Comparison of ENCODE assay signal across 9 cellular contexts in the genomic region with DNA sequence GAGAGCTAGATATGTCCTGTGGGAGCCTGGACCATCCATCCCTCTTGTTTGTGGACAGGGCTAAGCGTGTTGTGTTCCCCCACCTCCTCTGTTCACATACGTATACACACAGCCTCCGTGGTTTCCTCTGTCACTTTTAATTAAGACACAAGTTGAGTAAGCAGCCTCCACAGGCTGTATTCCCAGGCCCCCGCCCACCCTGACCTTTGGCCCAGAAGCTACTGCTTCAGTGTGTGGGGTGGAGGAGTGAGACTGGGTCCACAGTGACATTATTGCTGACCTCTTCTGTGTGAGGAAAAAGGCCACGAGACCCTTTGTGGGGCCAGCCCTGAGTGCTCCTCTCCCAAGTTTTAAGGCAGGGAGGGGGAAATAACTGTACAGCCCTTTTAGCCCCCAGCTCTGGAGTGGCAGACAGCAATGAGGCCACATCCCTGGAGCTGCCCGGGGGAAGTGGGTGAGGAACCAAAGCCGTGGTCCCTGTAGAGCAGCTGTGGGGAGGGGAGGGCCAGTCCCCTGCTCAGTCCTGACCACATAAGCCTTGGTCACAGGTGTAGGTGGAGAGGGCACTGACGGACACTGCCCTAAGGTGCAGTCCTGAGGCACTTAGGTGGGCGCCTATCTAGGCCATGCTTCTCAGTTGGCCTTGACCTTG. TPM values are rescaled to one million over a fixed set of nuclear protein-coding genes. Genes with fewer than 3 reads are reported as not detected.
DNase-seq lines count a peak whose midpoint lies in the region; ATAC-seq and TF ChIP-seq lines count a peak whose summit lies in the region.
"Had no signal": no experiment of that assay in that cellular context is flagged by ENCODE, and none has a peak within 500 bp of the region (broad histone marks: within the 10 kb centered on the region; RNA-seq: fewer than 3 reads in every experiment).

No MANE protein-coding gene starts in this region.

- TF ChIP-seq CTCF in HFFc6 (IDR thresholded peaks at IDR 0.05) = no peak

- H3K9me3 Mint-ChIP-seq in HFFc6 = no peaks in the 10 kb centered on the region
- H3K9me3 Mint-ChIP-seq in activated T-helper 1 cell treated with anti-CD3 and anti-CD28 coated beads, Interleukin-12 subunit alpha, Interleukin-12 subunit beta, Interleukin-2, Interleukin-4 antibody, amounts not matched to agents 30 ng/mL and 10 ng/mL and 1 ng/mL, durations not matched to agents 14 hours and 24 hours and 36 hours = no peaks in the 10 kb centered on the region
- H3K9me3 Mint-ChIP-seq: naive thymus-derived CD8-positive, alpha-beta T cell had no signal

- peak overlapping the region; percentile 60 for H3K27ac Mint-ChIP-seq in HFFc6
- H3K27ac Mint-ChIP-seq in activated T-helper 1 cell treated with anti-CD3 and anti-CD28 coated beads, Interleukin-12 subunit alpha, Interleukin-12 subunit beta, Interleukin-2, Interleukin-4 antibody, amounts not matched to agents 30 ng/mL and 10 ng/mL and 1 ng/mL, durations not matched to agents 14 hours and 24 hours and 36 hours = no peak overlapping the region

- DNase-seq in A172 (ENCODE audit: low spot score) = peak; percentile 19
- DNase-seq in HFFc6 = no peak
- DNase-seq in activated T-helper 1 cell treated with anti-CD3 and anti-CD28 coated beads, Interleukin-12 subunit alpha, Interleukin-12 subunit beta, Interleukin-2, Interleukin-4 antibody, amounts not matched to agents 30 ng/mL and 10 ng/mL and 1 ng/mL, durations not matched to agents 14 hours and 24 hours and 36 hours (ENCODE audit: low spot score) = no peak
- DNase-seq in anterior cingulate cortex (lab: John Stamatoyannopoulos, UW) = no peak
- DNase-seq in AG08396 (ENCODE audit: low spot score) = no peak
- DNase-seq: naive thymus-derived CD8-positive, alpha-beta T cell; NCI-H774; thyroid gland had no signal

- no peak overlapping the region for H3K4me3 Mint-ChIP-seq in HFFc6
- peak overlapping the region; percentile 41 for H3K4me3 Mint-ChIP-seq in activated T-helper 1 cell treated with anti-CD3 and anti-CD28 coated beads, Interleukin-12 subunit alpha, Interleukin-12 subunit beta, Interleukin-2, Interleukin-4 antibody, amounts not matched to agents 30 ng/mL and 10 ng/mL and 1 ng/mL, durations not matched to agents 14 hours and 24 hours and 36 hours
- H3K4me3 Mint-ChIP-seq: naive thymus-derived CD8-positive, alpha-beta T cell had no signal

- H3K36me3 Mint-ChIP-seq in HFFc6 (ENCODE audit: low read depth) = peaks cover 63% of the 10 kb centered on the region
- peaks cover 62% of the 10 kb centered on the region for H3K36me3 Mint-ChIP-seq in activated T-helper 1 cell treated with anti-CD3 and anti-CD28 coated beads, Interleukin-12 subunit alpha, Interleukin-12 subunit beta, Interleukin-2, Interleukin-4 antibody, amounts not matched to agents 30 ng/mL and 10 ng/mL and 1 ng/mL, durations not matched to agents 14 hours and 24 hours and 36 hours (ENCODE audit: low read depth)

- peaks cover 6% of the 10 kb centered on the region for H3K27me3 Mint-ChIP-seq in HFFc6 (ENCODE audit: insufficient read depth)
- no peaks in the 10 kb centered on the region for H3K27me3 Mint-ChIP-seq in activated T-helper 1 cell treated with anti-CD3 and anti-CD28 coated beads, Interleukin-12 subunit alpha, Interleukin-12 subunit beta, Interleukin-2, Interleukin-4 antibody, amounts not matched to agents 30 ng/mL and 10 ng/mL and 1 ng/mL, durations not matched to agents 14 hours and 24 hours and 36 hours (ENCODE audit: insufficient read depth)
- H3K27me3 Mint-ChIP-seq: naive thymus-derived CD8-positive, alpha-beta T cell had no signal

- intact Hi-C loops in activated T-helper 1 cell treated with anti-CD3 and anti-CD28 coated beads, Interleukin-12 subunit alpha, Interleukin-12 subunit beta, Interleukin-2, Interleukin-4 antibody, amounts not matched to agents 30 ng/mL and 10 ng/mL and 1 ng/mL, durations not matched to agents 14 hours and 24 hours and 36 hours (cut with micrococcal nuclease) = loop anchor here (10.0 kb wide), 3 partner anchors 341 to 611 kb away; a partner anchor contains a TSS

- H3K4me1 Mint-ChIP-seq in HFFc6 (ENCODE audit: low read depth) = peaks cover 75% of the 10 kb centered on the region
- H3K4me1 Mint-ChIP-seq in activated T-helper 1 cell treated with anti-CD3 and anti-CD28 coated beads, Interleukin-12 subunit alpha, Interleukin-12 subunit beta, Interleukin-2, Interleukin-4 antibody, amounts not matched to agents 30 ng/mL and 10 ng/mL and 1 ng/mL, durations not matched to agents 14 hours and 24 hours and 36 hours (ENCODE audit: low read depth) = peaks cover 65% of the 10 kb centered on the region

- ATAC-seq in GM19395 (IDR thresholded peaks at IDR 0.05; ENCODE audit: unreplicated experiment) = no peak
- ATAC-seq: naive thymus-derived CD8-positive, alpha-beta T cell had no signal

RNA-seq across cellular contexts. Expression of a gene that starts 4.4 kb away (rescaled TPM):
- 101 and 103 TPM in 2 replicates for total RNA-seq in A172 (2014; rRNA removed; shearing (Covaris generic))
- total RNA-seq in HFFc6 (2021; fragmentation: NEBNext Ultra II Directional; extraction: Animal tissue kit (Norgen Biotek cat#: 25700)) = 100 to 1,000 TPM; 137 to 185 (median 160) TPM
- 81.8 and 85.7 TPM in 2 replicates for total RNA-seq in activated T-helper 1 cell treated with anti-CD3 and anti-CD28 coated beads, Interleukin-12 subunit alpha, Interleukin-12 subunit beta, Interleukin-2, Interleukin-4 antibody, amounts not matched to agents 30 ng/mL and 10 ng/mL and 1 ng/mL, durations not matched to agents 14 hours and 24 hours and 36 hours

RNA-seq across cellular contexts. Expression of a gene that starts 4.6 kb away (rescaled TPM):
- total RNA-seq in A172 (2014; rRNA removed; shearing (Covaris generic)) = 190 and 245 TPM in 2 replicates
- 100 to 1,000 TPM in 5 of 6 experiments, 10 to 100 TPM in 1; 87.0 to 221 (median 183) TPM for total RNA-seq in HFFc6 (2021; fragmentation: NEBNext Ultra II Directional; extraction: Animal tissue kit (Norgen Biotek cat#: 25700))
- total RNA-seq in activated T-helper 1 cell treated with anti-CD3 and anti-CD28 coated beads, Interleukin-12 subunit alpha, Interleukin-12 subunit beta, Interleukin-2, Interleukin-4 antibody, amounts not matched to agents 30 ng/mL and 10 ng/mL and 1 ng/mL, durations not matched to agents 14 hours and 24 hours and 36 hours = 82.9 and 91.8 TPM in 2 replicates

RNA-seq across cellular contexts. Expression of a gene that starts 25.8 kb away (rescaled TPM):
- not detected in 2 replicates for total RNA-seq in A172 (2014; rRNA removed; shearing (Covaris generic))
- total RNA-seq in HFFc6 (2021; fragmentation: NEBNext Ultra II Directional; extraction: Animal tissue kit (Norgen Biotek cat#: 25700)) = not detected
- not detected in 2 replicates for total RNA-seq in activated T-helper 1 cell treated with anti-CD3 and anti-CD28 coated beads, Interleukin-12 subunit alpha, Interleukin-12 subunit beta, Interleukin-2, Interleukin-4 antibody, amounts not matched to agents 30 ng/mL and 10 ng/mL and 1 ng/mL, durations not matched to agents 14 hours and 24 hours and 36 hours
- total RNA-seq: naive thymus-derived CD8-positive, alpha-beta T cell had no signal

RNA-seq across cellular contexts. Expression of a gene that starts 26.2 kb away (rescaled TPM):
- 76.1 and 80.9 TPM in 2 replicates for total RNA-seq in A172 (2014; rRNA removed; shearing (Covaris generic))
- 10 to 100 TPM; 56.0 to 64.0 (median 60.8) TPM for total RNA-seq in HFFc6 (2021; fragmentation: NEBNext Ultra II Directional; extraction: Animal tissue kit (Norgen Biotek cat#: 25700))
- 43.0 and 48.5 TPM in 2 replicates for total RNA-seq in activated T-helper 1 cell treated with anti-CD3 and anti-CD28 coated beads, Interleukin-12 subunit alpha, Interleukin-12 subunit beta, Interleukin-2, Interleukin-4 antibody, amounts not matched to agents 30 ng/mL and 10 ng/mL and 1 ng/mL, durations not matched to agents 14 hours and 24 hours and 36 hours

RNA-seq across cellular contexts. Expression of a gene that starts 26.3 kb away (rescaled TPM):
- total RNA-seq in A172 (2014; rRNA removed; shearing (Covaris generic)) = 6.6 and 9.7 TPM in 2 replicates
- 10 to 100 TPM; 17.2 to 21.8 (median 21.3) TPM for total RNA-seq in HFFc6 (2021; fragmentation: NEBNext Ultra II Directional; extraction: Animal tissue kit (Norgen Biotek cat#: 25700))
- total RNA-seq in activated T-helper 1 cell treated with anti-CD3 and anti-CD28 coated beads, Interleukin-12 subunit alpha, Interleukin-12 subunit beta, Interleukin-2, Interleukin-4 antibody, amounts not matched to agents 30 ng/mL and 10 ng/mL and 1 ng/mL, durations not matched to agents 14 hours and 24 hours and 36 hours = 59.2 and 64.5 TPM in 2 replicates
